In the genomic region with DNA sequence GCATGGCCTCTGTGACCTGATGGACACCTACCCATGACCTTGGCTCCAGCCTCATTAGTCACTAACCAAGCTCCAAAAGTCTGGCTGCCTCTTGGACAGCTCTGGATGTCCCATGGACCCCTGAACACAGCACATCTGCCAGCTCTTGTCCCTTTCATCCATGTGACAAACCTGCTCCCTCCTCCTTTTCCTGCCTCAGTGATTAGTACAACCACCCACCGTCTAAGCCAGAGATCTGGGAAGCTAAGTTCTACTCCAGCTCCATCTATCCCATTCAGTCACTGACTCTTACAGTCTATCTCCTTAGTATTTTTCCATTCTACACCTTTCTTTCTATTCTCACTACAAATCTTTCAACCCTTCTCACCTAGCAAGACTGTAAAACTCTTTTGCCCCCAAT, we compare ENCODE assay signal across 27 cellular contexts. TPM values are rescaled to one million over a fixed set of nuclear protein-coding genes. Genes with fewer than 3 reads are reported as not detected.
A peak's percentile ranks its signal among the peaks of the same experiment; 100 is the strongest.
DNase-seq lines count a peak whose midpoint lies in the region; ATAC-seq, FAIRE-seq and TF ChIP-seq lines count a peak whose summit lies in the region.
"Had no signal": no experiment of that assay in that cellular context is flagged by ENCODE, and none has a peak within 500 bp of the region (broad histone marks: within the 10 kb centered on the region; RNA-seq: fewer than 3 reads in every experiment).

No MANE protein-coding gene starts in this region.

- peaks cover 92% of the 10 kb centered on the region for H3K36me3 Mint-ChIP-seq in activated T-cell treated with anti-CD3 and anti-CD28 coated beads, Interleukin-2, amount 50 U/mL, for 24 hours (ENCODE audit: low read depth)

- H2AFZ ChIP-seq in OCI-LY7 (ENCODE audit: low read length) (no peak overlapping the region), HepG2 (ENCODE audit: low read length) (no peak overlapping the region)
- H2AFZ ChIP-seq: PC-9 had no signal

- H3K4me3 Mint-ChIP-seq in activated T-cell treated with anti-CD3 and anti-CD28 coated beads, Interleukin-2, amount 50 U/mL, for 24 hours: no peak overlapping the region
- no peak overlapping the region for H3K4me3 Mint-ChIP-seq in stimulated activated naive CD8-positive, alpha-beta T cell treated with anti-CD3 and anti-CD28 coated beads, Interleukin-15, amount 100 ng/mL, for 72 hours

- no peaks in the 10 kb centered on the region for H3K27me3 ChIP-seq in HepG2 (ENCODE audit: control insufficient read depth in 1 of 2, insufficient read depth in 2 of 2, low read length in 2 of 2)

- DNase-seq in activated T-cell treated with anti-CD3 and anti-CD28 coated beads, Interleukin-2, amount 50 U/mL, for 24 hours: no peak
- DNase-seq in activated T-cell treated with anti-CD3 and anti-CD28 coated beads for 4 hours (no peak), OCI-LY7 (ENCODE audit: low spot score) (no peak), HepG2 (ENCODE audit: low spot score) (no peak), NAMALWA (ENCODE audit: low spot score) (no peak), AG20443 (ENCODE audit: low spot score) (no peak)
- DNase-seq in stimulated activated naive CD8-positive, alpha-beta T cell treated with anti-CD3 and anti-CD28 coated beads, Interleukin-15, amount 100 ng/mL, for 72 hours: no peak
- DNase-seq: 8988T; ACHN; Kasumi-1; NCI-H1105; NCI-H1436 treated with DMSO at 0.1 percent for 48 hours; NCI-H1930; NCI-H2107; NCI-H524; NCI-H774; NK-92 treated with Interleukin-12 subunit alpha and Interleukin-12 subunit beta, amount 100 ng/mL, for 24 hours; PC-9; Right ventricle myocardium superior; RPMI8226 had no signal

- TF ChIP-seq POLR2A in HepG2 (IDR thresholded peaks at IDR 0.05; ENCODE audit: insufficient read depth in 1 of 2, low read depth in 2 of 2, low read length in 2 of 2): no peak

- 0 out of 3 replicates have a peak, but pooled peaks have one; percentile 12 for ATAC-seq in HepG2
- ATAC-seq in stimulated activated naive CD8-positive, alpha-beta T cell treated with anti-CD3 and anti-CD28 coated beads, Interleukin-15, amount 100 ng/mL, for 72 hours: no peak
- ATAC-seq: HCT116 had no signal

- no peak overlapping the region for H3K9ac ChIP-seq in HepG2 (ENCODE audit: insufficient read depth, low read depth, low read length)

- H3K27me3 Mint-ChIP-seq in activated T-cell treated with anti-CD3 and anti-CD28 coated beads, Interleukin-2, amount 50 U/mL, for 24 hours: no peaks in the 10 kb centered on the region
- no peaks in the 10 kb centered on the region for H3K27me3 Mint-ChIP-seq in stimulated activated naive CD8-positive, alpha-beta T cell treated with anti-CD3 and anti-CD28 coated beads, Interleukin-15, amount 100 ng/mL, for 72 hours

- CTCF ChIA-PET in OCI-LY7 (lab: Charles Lee; ENCODE audit: unreplicated experiment): interaction anchor here (0.6 to 1.1 kb wide), 2 partner anchors 55 to 278 kb away, joined by 3 read pairs; no protein-coding TSS in a partner anchor
- CTCF ChIA-PET in HepG2 (lab: Yijun Ruan, JAX; ENCODE audit: low intra/inter-chr PET ratio, low total read pairs): no interaction called here

- H3K9me3 Mint-ChIP-seq in activated T-cell treated with anti-CD3 and anti-CD28 coated beads, Interleukin-2, amount 50 U/mL, for 24 hours: no peaks in the 10 kb centered on the region
- no peaks in the 10 kb centered on the region for H3K9me3 Mint-ChIP-seq in stimulated activated naive CD8-positive, alpha-beta T cell treated with anti-CD3 and anti-CD28 coated beads, Interleukin-15, amount 100 ng/mL, for 72 hours

- peaks cover 11% of the 10 kb centered on the region for H3K4me1 Mint-ChIP-seq in activated T-cell treated with anti-CD3 and anti-CD28 coated beads, Interleukin-2, amount 50 U/mL, for 24 hours (ENCODE audit: low read depth)
- H3K4me1 Mint-ChIP-seq in stimulated activated naive CD8-positive, alpha-beta T cell treated with anti-CD3 and anti-CD28 coated beads, Interleukin-15, amount 100 ng/mL, for 72 hours: peaks cover 11% of the 10 kb centered on the region

- TF ChIP-seq EP300 in HepG2 (IDR thresholded peaks at IDR 0.05; ENCODE audit: low read depth in 2 of 2, low read length in 2 of 2): no peak
- TF ChIP-seq EP300 in HepG2 (CRISPR knock-in tag; IDR thresholded peaks at IDR 0.05; ENCODE audit: borderline replicate concordance): no peak

- H3K4me1 ChIP-seq in OCI-LY7 (ENCODE audit: insufficient read depth, low read length, poor library complexity, severe bottlenecking) (peaks cover 3% of the 10 kb centered on the region), HepG2 (ENCODE audit: insufficient read depth, low read length) (peaks cover 39% of the 10 kb centered on the region)

- TF ChIP-seq RAD21 in HepG2 (CRISPR knock-in tag; IDR thresholded peaks at IDR 0.05): no peak

- TF ChIP-seq CTCF in OCI-LY7 (conservative IDR thresholded peaks at IDR 0.05; ENCODE audit: low read length) (no peak), HepG2 (CRISPR knock-in tag; IDR thresholded peaks at IDR 0.05) (no peak)

- BruUV-seq in OCI-LY7 (replicated peaks; lab: Mats Ljungman, UMichigan): TSS peak; percentile 40
- BruUV-seq in HepG2 (replicated peaks; lab: Mats Ljungman, UMichigan): TSS peak; percentile 33

- POLR2A ChIA-PET in OCI-LY7 (lab: Charles Lee): interaction anchor here (0.7 to 0.9 kb wide), 2 partner anchors 16 to 73 kb away, joined by 3 to 5 read pairs; no protein-coding TSS in a partner anchor
- POLR2A ChIA-PET in HepG2 (lab: Yijun Ruan, JAX): interaction anchor here (0.8 to 3.5 kb wide), 7 partner anchors 14 to 55 kb away, joined by 3 to 23 read pairs (median 9); a partner anchor contains a TSS

- H3K27ac ChIP-seq in OCI-LY7 (ENCODE audit: low read depth, low read length, poor library complexity, severe bottlenecking): no peak overlapping the region
- peak overlapping the region; percentile 14 for H3K27ac ChIP-seq in HepG2 (ENCODE audit: extremely low read length, insufficient read depth, low read length)
- H3K27ac ChIP-seq: PC-9, SK-N-MC had no signal

- H4K20me1 ChIP-seq in OCI-LY7 (ENCODE audit: insufficient read depth, low read length): no peaks in the 10 kb centered on the region
- no peaks in the 10 kb centered on the region for H4K20me1 ChIP-seq in HepG2 (ENCODE audit: insufficient read depth, low read length)

- FAIRE-seq in HepG2 (lab: Jason Lieb, UNC): no peak
- FAIRE-seq: D721Med, GM18507 had no signal

- H3K4me3 ChIP-seq in OCI-LY7 (ENCODE audit: low read depth, low read length, poor library complexity, severe bottlenecking) (no peak overlapping the region), HepG2 (replicated peaks in 1 of 3; ENCODE audit: insufficient read depth in 1 of 3, low read depth in 2 of 3, low read length in 3 of 3) (no peak overlapping the region)
- H3K4me3 ChIP-seq: PC-9, SK-N-MC had no signal

- 69% methylated on average over 1 of the region's 1 CpG for WGBS in HepG2 (ENCODE audit: low lambda C conversion rate)

- no peaks in the 10 kb centered on the region for H3K9me2 ChIP-seq in OCI-LY7 (ENCODE audit: insufficient read depth, low read length)

- H3K9me3 ChIP-seq in OCI-LY7 (ENCODE audit: low read length) (no peaks in the 10 kb centered on the region), HepG2 (ENCODE audit: low read length) (no peaks in the 10 kb centered on the region)

- in situ Hi-C loops in HepG2 (cut with HindIII; ENCODE audit: extremely low pct_ligation_motif_present, low pct_unique_long_range_greater_than_20kb): no loop called here

- intact Hi-C loops in OCI-LY7 (cut with micrococcal nuclease; ENCODE audit: unreplicated experiment) (no loop called here), HepG2 (cut with micrococcal nuclease; ENCODE audit: unreplicated experiment) (no loop called here)

- H3K4me2 ChIP-seq in OCI-LY7 (ENCODE audit: low read length) (no peak overlapping the region), HepG2 (ENCODE audit: low read depth, low read length) (no peak overlapping the region)
- H3K4me2 ChIP-seq: PC-9 had no signal

- H3K27ac Mint-ChIP-seq in activated T-cell treated with anti-CD3 and anti-CD28 coated beads, Interleukin-2, amount 50 U/mL, for 24 hours: peak overlapping the region; percentile 42
- H3K27ac Mint-ChIP-seq in stimulated activated naive CD8-positive, alpha-beta T cell treated with anti-CD3 and anti-CD28 coated beads, Interleukin-15, amount 100 ng/mL, for 72 hours: peak overlapping the region; percentile 3 to 89

- H3K79me2 ChIP-seq in OCI-LY7 (ENCODE audit: insufficient read depth, low read depth, low read length): no peaks in the 10 kb centered on the region
- H3K79me2 ChIP-seq in HepG2 (ENCODE audit: insufficient read depth, low read length): peaks cover 2% of the 10 kb centered on the region

- H3K36me3 ChIP-seq in OCI-LY7 (ENCODE audit: insufficient read depth, low read length) (peaks cover 75% of the 10 kb centered on the region), HepG2 (replicated peaks in 1 of 2; ENCODE audit: control insufficient read depth in 1 of 2, insufficient read depth in 2 of 2, low read length in 2 of 2) (peaks cover 17 to 65% of the 10 kb centered on the region in 2 experiments; a peak in 4 of 5 replicates)

RNA-seq across cellular contexts. Expression of a gene that starts 7.4 kb away (rescaled TPM):
- 17.5 and 18.1 TPM in 2 replicates for total RNA-seq in OCI-LY7 (2014; rRNA removed; shearing (Covaris generic))
- total RNA-seq in OCI-LY7 (2022) (43.7 and 46.6 TPM in 2 replicates), HepG2 (2016; rRNA removed; fragmentation: Illumina TruSeq; extraction: Trizol) (19.3 and 22.9 TPM in 2 replicates)
- 1.8 and 2.5 TPM in 2 replicates for total RNA-seq in HepG2 (2016; cell fraction: cytosol; rRNA removed; fragmentation: Illumina TruSeq; extraction: Trizol; ENCODE audit: low read depth)
- total RNA-seq in HepG2 (2016; cell fraction: insoluble cytoplasmic fraction; rRNA removed; fragmentation: Illumina TruSeq; extraction: Trizol): 20.8 and 22.5 TPM in 2 replicates
- total RNA-seq in HepG2 (2016; cell fraction: membrane; rRNA removed; fragmentation: Illumina TruSeq; extraction: Trizol): 4.7 and 7.3 TPM in 2 replicates
- total RNA-seq in HepG2 (2016; cell fraction: nucleus; rRNA removed; fragmentation: Illumina TruSeq; extraction: Trizol): 10.8 and 13.7 TPM in 2 replicates
- polyA plus RNA-seq in HepG2 (2011; rRNA removed): 38.9 and 41.8 TPM in 2 replicates
- polyA plus RNA-seq in HepG2 (2011; cell fraction: cytosol; rRNA removed): 16.3 and 25.9 TPM in 2 replicates
- 29.9 and 35.0 TPM in 2 replicates for polyA plus RNA-seq in HepG2 (2011; cell fraction: nucleus; rRNA removed)
- polyA plus RNA-seq in HepG2 (2012): 14.4 and 15.5 TPM in 2 replicates
- polyA plus RNA-seq in HepG2 (2016; cell fraction: cytosol; fragmentation: Illumina TruSeq; extraction: Trizol; ENCODE audit: low read depth): 4.8 and 5.2 TPM in 2 replicates
- 31.8 and 35.9 TPM in 2 replicates for polyA plus RNA-seq in HepG2 (2016; cell fraction: insoluble cytoplasmic fraction; fragmentation: Illumina TruSeq; extraction: Trizol; ENCODE audit: low read depth)
- 8.5 and 9.5 TPM in 2 replicates for polyA plus RNA-seq in HepG2 (2016; cell fraction: membrane; fragmentation: Illumina TruSeq; extraction: Trizol; ENCODE audit: low read depth)
- polyA plus RNA-seq in HepG2 (2016; cell fraction: nucleus; fragmentation: Illumina TruSeq; extraction: Trizol; ENCODE audit: insufficient read depth, low read depth): 31.5 and 47.0 TPM in 2 replicates
- 46.8 and 68.0 TPM in 2 replicates for polyA minus RNA-seq in HepG2 (2011; rRNA and poly(A)+ RNA removed; ENCODE audit: low replicate concordance)
- polyA minus RNA-seq in HepG2 (2011; cell fraction: cytosol; rRNA and poly(A)+ RNA removed): 18.6 and 24.9 TPM in 2 replicates
- 11.1 and 15.8 TPM in 2 replicates for polyA minus RNA-seq in HepG2 (2011; cell fraction: nucleus; rRNA and poly(A)+ RNA removed)

RNA-seq across cellular contexts. Expression of a gene that starts 17.6 kb away (rescaled TPM):
- total RNA-seq in OCI-LY7 (2014; rRNA removed; shearing (Covaris generic)): 9.2 and 13.8 TPM in 2 replicates
- total RNA-seq in OCI-LY7 (2022) (15.2 and 17.4 TPM in 2 replicates), HepG2 (2016; rRNA removed; fragmentation: Illumina TruSeq; extraction: Trizol) (11.0 and 12.5 TPM in 2 replicates)
- 1.6 and 3.3 TPM in 2 replicates for total RNA-seq in HepG2 (2016; cell fraction: cytosol; rRNA removed; fragmentation: Illumina TruSeq; extraction: Trizol; ENCODE audit: low read depth)
- 11.4 and 14.1 TPM in 2 replicates for total RNA-seq in HepG2 (2016; cell fraction: insoluble cytoplasmic fraction; rRNA removed; fragmentation: Illumina TruSeq; extraction: Trizol)
- 8.6 and 9.5 TPM in 2 replicates for total RNA-seq in HepG2 (2016; cell fraction: membrane; rRNA removed; fragmentation: Illumina TruSeq; extraction: Trizol)
- 9.7 and 10.0 TPM in 2 replicates for total RNA-seq in HepG2 (2016; cell fraction: nucleus; rRNA removed; fragmentation: Illumina TruSeq; extraction: Trizol)
- 6.8 and 8.3 TPM in 2 replicates for polyA plus RNA-seq in HepG2 (2011; rRNA removed)
- polyA plus RNA-seq in HepG2 (2011; cell fraction: cytosol; rRNA removed): 5.6 TPM in 2 replicates
- 12.9 and 16.4 TPM in 2 replicates for polyA plus RNA-seq in HepG2 (2011; cell fraction: nucleus; rRNA removed)
- polyA plus RNA-seq in HepG2 (2012): 7.4 and 8.5 TPM in 2 replicates
- polyA plus RNA-seq in HepG2 (2016; cell fraction: cytosol; fragmentation: Illumina TruSeq; extraction: Trizol; ENCODE audit: low read depth): 3.5 and 4.5 TPM in 2 replicates
- polyA plus RNA-seq in HepG2 (2016; cell fraction: insoluble cytoplasmic fraction; fragmentation: Illumina TruSeq; extraction: Trizol; ENCODE audit: low read depth): 12.3 and 14.3 TPM in 2 replicates
- polyA plus RNA-seq in HepG2 (2016; cell fraction: membrane; fragmentation: Illumina TruSeq; extraction: Trizol; ENCODE audit: low read depth): 6.7 and 7.6 TPM in 2 replicates
- polyA plus RNA-seq in HepG2 (2016; cell fraction: nucleus; fragmentation: Illumina TruSeq; extraction: Trizol; ENCODE audit: insufficient read depth, low read depth): 18.7 and 22.1 TPM in 2 replicates
- 9.9 and 10.4 TPM in 2 replicates for polyA minus RNA-seq in HepG2 (2011; rRNA and poly(A)+ RNA removed; ENCODE audit: low replicate concordance)
- polyA minus RNA-seq in HepG2 (2011; cell fraction: cytosol; rRNA and poly(A)+ RNA removed): 4.6 and 4.9 TPM in 2 replicates
- polyA minus RNA-seq in HepG2 (2011; cell fraction: nucleus; rRNA and poly(A)+ RNA removed): 9.9 and 10.8 TPM in 2 replicates

RNA-seq across cellular contexts. Expression of a gene that starts 19.7 kb away (rescaled TPM):
- 0.75 and 0.95 TPM in 2 replicates for total RNA-seq in OCI-LY7 (2014; rRNA removed; shearing (Covaris generic))
- total RNA-seq in OCI-LY7 (2022) (1.8 and 3.9 TPM in 2 replicates), HepG2 (2016; rRNA removed; fragmentation: Illumina TruSeq; extraction: Trizol) (5.6 and 6.8 TPM in 2 replicates)
- total RNA-seq in HepG2 (2016; cell fraction: cytosol; rRNA removed; fragmentation: Illumina TruSeq; extraction: Trizol; ENCODE audit: low read depth): 1.2 and 1.3 TPM in 2 replicates
- 6.1 and 6.5 TPM in 2 replicates for total RNA-seq in HepG2 (2016; cell fraction: insoluble cytoplasmic fraction; rRNA removed; fragmentation: Illumina TruSeq; extraction: Trizol)
- total RNA-seq in HepG2 (2016; cell fraction: membrane; rRNA removed; fragmentation: Illumina TruSeq; extraction: Trizol): 2.4 and 2.5 TPM in 2 replicates
- total RNA-seq in HepG2 (2016; cell fraction: nucleus; rRNA removed; fragmentation: Illumina TruSeq; extraction: Trizol): 2.2 and 3.0 TPM in 2 replicates
- polyA plus RNA-seq in HepG2 (2011; rRNA removed): 4.0 and 4.3 TPM in 2 replicates
- polyA plus RNA-seq in HepG2 (2011; cell fraction: cytosol; rRNA removed): 2.8 and 3.9 TPM in 2 replicates
- polyA plus RNA-seq in HepG2 (2011; cell fraction: nucleus; rRNA removed): 1.8 and 2.5 TPM in 2 replicates
- polyA plus RNA-seq in HepG2 (2012): 4.0 and 4.4 TPM in 2 replicates
- polyA plus RNA-seq in HepG2 (2016; cell fraction: cytosol; fragmentation: Illumina TruSeq; extraction: Trizol; ENCODE audit: low read depth): 1.4 and 1.6 TPM in 2 replicates
- polyA plus RNA-seq in HepG2 (2016; cell fraction: insoluble cytoplasmic fraction; fragmentation: Illumina TruSeq; extraction: Trizol; ENCODE audit: low read depth): 9.2 and 11.4 TPM in 2 replicates
- 2.1 and 2.5 TPM in 2 replicates for polyA plus RNA-seq in HepG2 (2016; cell fraction: membrane; fragmentation: Illumina TruSeq; extraction: Trizol; ENCODE audit: low read depth)
- 4.6 and 6.2 TPM in 2 replicates for polyA plus RNA-seq in HepG2 (2016; cell fraction: nucleus; fragmentation: Illumina TruSeq; extraction: Trizol; ENCODE audit: insufficient read depth, low read depth)
- 2.2 and 119 TPM in 2 replicates for polyA minus RNA-seq in HepG2 (2011; rRNA and poly(A)+ RNA removed; ENCODE audit: low replicate concordance)
- 3.0 and 4.8 TPM in 2 replicates for polyA minus RNA-seq in HepG2 (2011; cell fraction: cytosol; rRNA and poly(A)+ RNA removed)
- 0.37 and 1.7 TPM in 2 replicates for polyA minus RNA-seq in HepG2 (2011; cell fraction: nucleus; rRNA and poly(A)+ RNA removed)
- total RNA-seq: Right ventricle myocardium superior had no signal

RNA-seq across cellular contexts. Expression of a gene that starts 31.1 kb away (rescaled TPM):
- not detected in 2 replicates for total RNA-seq in OCI-LY7 (2014; rRNA removed; shearing (Covaris generic))
- total RNA-seq in OCI-LY7 (2022) (not detected in 2 replicates), HepG2 (2016; rRNA removed; fragmentation: Illumina TruSeq; extraction: Trizol) (71.6 and 72.5 TPM in 2 replicates)
- 32.2 and 34.7 TPM in 2 replicates for total RNA-seq in HepG2 (2016; cell fraction: cytosol; rRNA removed; fragmentation: Illumina TruSeq; extraction: Trizol; ENCODE audit: low read depth)
- 72.9 and 77.8 TPM in 2 replicates for total RNA-seq in HepG2 (2016; cell fraction: insoluble cytoplasmic fraction; rRNA removed; fragmentation: Illumina TruSeq; extraction: Trizol)
- 42.2 and 44.8 TPM in 2 replicates for total RNA-seq in HepG2 (2016; cell fraction: membrane; rRNA removed; fragmentation: Illumina TruSeq; extraction: Trizol)
- 49.1 and 51.4 TPM in 2 replicates for total RNA-seq in HepG2 (2016; cell fraction: nucleus; rRNA removed; fragmentation: Illumina TruSeq; extraction: Trizol)
- 133 and 203 TPM in 2 replicates for polyA plus RNA-seq in HepG2 (2011; rRNA removed)
- polyA plus RNA-seq in HepG2 (2011; cell fraction: cytosol; rRNA removed): 120 and 167 TPM in 2 replicates
- polyA plus RNA-seq in HepG2 (2011; cell fraction: nucleus; rRNA removed): 160 and 185 TPM in 2 replicates
- polyA plus RNA-seq in HepG2 (2012): 94.7 and 125 TPM in 2 replicates
- polyA plus RNA-seq in HepG2 (2016; cell fraction: cytosol; fragmentation: Illumina TruSeq; extraction: Trizol; ENCODE audit: low read depth): 14.5 and 14.6 TPM in 2 replicates
- 86.2 and 93.6 TPM in 2 replicates for polyA plus RNA-seq in HepG2 (2016; cell fraction: insoluble cytoplasmic fraction; fragmentation: Illumina TruSeq; extraction: Trizol; ENCODE audit: low read depth)
- polyA plus RNA-seq in HepG2 (2016; cell fraction: membrane; fragmentation: Illumina TruSeq; extraction: Trizol; ENCODE audit: low read depth): 17.4 and 19.6 TPM in 2 replicates
- 81.0 and 96.9 TPM in 2 replicates for polyA plus RNA-seq in HepG2 (2016; cell fraction: nucleus; fragmentation: Illumina TruSeq; extraction: Trizol; ENCODE audit: insufficient read depth, low read depth)
- polyA minus RNA-seq in HepG2 (2011; rRNA and poly(A)+ RNA removed; ENCODE audit: low replicate concordance): 0.21 and 413 TPM in 2 replicates
- polyA minus RNA-seq in HepG2 (2011; cell fraction: cytosol; rRNA and poly(A)+ RNA removed): 175 and 182 TPM in 2 replicates
- polyA minus RNA-seq in HepG2 (2011; cell fraction: nucleus; rRNA and poly(A)+ RNA removed): 42.6 and 49.5 TPM in 2 replicates
- total RNA-seq: H4, M059J, PC-9 had no signal
- polyA plus RNA-seq: BJ had no signal

RNA-seq across cellular contexts. Expression of a gene that starts 38.8 kb away (rescaled TPM):
- total RNA-seq in OCI-LY7 (2014; rRNA removed; shearing (Covaris generic)): 65.7 and 89.3 TPM in 2 replicates
- total RNA-seq in OCI-LY7 (2022) (96.0 and 106 TPM in 2 replicates), HepG2 (2016; rRNA removed; fragmentation: Illumina TruSeq; extraction: Trizol) (104 and 126 TPM in 2 replicates)
- 35.7 TPM in 2 replicates for total RNA-seq in HepG2 (2016; cell fraction: cytosol; rRNA removed; fragmentation: Illumina TruSeq; extraction: Trizol; ENCODE audit: low read depth)
- 105 and 106 TPM in 2 replicates for total RNA-seq in HepG2 (2016; cell fraction: insoluble cytoplasmic fraction; rRNA removed; fragmentation: Illumina TruSeq; extraction: Trizol)
- 36.4 and 37.7 TPM in 2 replicates for total RNA-seq in HepG2 (2016; cell fraction: membrane; rRNA removed; fragmentation: Illumina TruSeq; extraction: Trizol)
- 45.3 and 49.3 TPM in 2 replicates for total RNA-seq in HepG2 (2016; cell fraction: nucleus; rRNA removed; fragmentation: Illumina TruSeq; extraction: Trizol)
- 34.7 and 41.0 TPM in 2 replicates for polyA plus RNA-seq in HepG2 (2011; rRNA removed)
- polyA plus RNA-seq in HepG2 (2011; cell fraction: cytosol; rRNA removed): 35.9 and 39.4 TPM in 2 replicates
- polyA plus RNA-seq in HepG2 (2011; cell fraction: nucleus; rRNA removed): 28.6 and 31.4 TPM in 2 replicates
- polyA plus RNA-seq in HepG2 (2012): 88.2 and 90.3 TPM in 2 replicates
- polyA plus RNA-seq in HepG2 (2016; cell fraction: cytosol; fragmentation: Illumina TruSeq; extraction: Trizol; ENCODE audit: low read depth): 25.8 and 26.9 TPM in 2 replicates
- 192 and 219 TPM in 2 replicates for polyA plus RNA-seq in HepG2 (2016; cell fraction: insoluble cytoplasmic fraction; fragmentation: Illumina TruSeq; extraction: Trizol; ENCODE audit: low read depth)
- polyA plus RNA-seq in HepG2 (2016; cell fraction: membrane; fragmentation: Illumina TruSeq; extraction: Trizol; ENCODE audit: low read depth): 34.2 and 35.5 TPM in 2 replicates
- 129 and 135 TPM in 2 replicates for polyA plus RNA-seq in HepG2 (2016; cell fraction: nucleus; fragmentation: Illumina TruSeq; extraction: Trizol; ENCODE audit: insufficient read depth, low read depth)
- polyA minus RNA-seq in HepG2 (2011; rRNA and poly(A)+ RNA removed; ENCODE audit: low replicate concordance): 24.1 and 33.6 TPM in 2 replicates
- polyA minus RNA-seq in HepG2 (2011; cell fraction: cytosol; rRNA and poly(A)+ RNA removed): 34.1 and 35.1 TPM in 2 replicates
- polyA minus RNA-seq in HepG2 (2011; cell fraction: nucleus; rRNA and poly(A)+ RNA removed): 20.3 and 24.9 TPM in 2 replicates
